ENCODE assay signal across 28 cellular contexts in the genomic region with DNA sequence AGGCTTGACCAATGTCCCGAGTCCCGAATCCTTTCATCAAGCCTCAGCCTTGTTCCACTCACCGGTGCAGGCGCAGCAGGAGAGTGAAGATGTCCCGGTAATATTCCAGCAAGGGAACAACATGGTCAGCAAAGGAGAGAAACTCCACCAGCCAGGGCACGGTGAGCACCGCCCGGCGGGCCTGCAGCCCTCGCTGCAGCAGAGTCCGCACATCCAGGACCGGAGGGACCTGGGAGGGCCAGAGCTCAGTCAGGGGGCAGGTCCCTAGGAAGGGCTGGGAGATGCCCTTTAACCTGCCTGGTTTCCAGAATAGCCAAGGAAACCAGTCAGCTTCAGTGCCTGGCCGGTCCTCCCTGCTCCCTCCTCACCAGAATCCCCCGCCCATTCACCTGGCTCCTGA.
"Had no signal": no experiment of that assay in that cellular context is flagged by ENCODE, and none has a peak within 500 bp of the region (broad histone marks: within the 10 kb centered on the region; RNA-seq: fewer than 3 reads in every experiment).

No MANE protein-coding gene starts in this region.

- H3K9me3 Mint-ChIP-seq: naive thymus-derived CD4-positive, alpha-beta T cell; nephron; stimulated activated effector memory CD8-positive, alpha-beta T cell treated with anti-CD3 and anti-CD28 coated beads, Interleukin-12 subunit alpha, Interleukin-12 subunit beta, amount 100 ng/mL, for 72 hours had no signal

- H3K4me2 ChIP-seq: hepatocyte, smooth muscle cell had no signal

- H2AFZ ChIP-seq: hepatocyte had no signal

- H3K4me3 Mint-ChIP-seq: naive thymus-derived CD4-positive, alpha-beta T cell; nephron; stimulated activated effector memory CD8-positive, alpha-beta T cell treated with anti-CD3 and anti-CD28 coated beads, Interleukin-12 subunit alpha, Interleukin-12 subunit beta, amount 100 ng/mL, for 72 hours had no signal

- H3K27ac ChIP-seq: coronary artery, esophagus muscularis mucosa, foreskin keratinocyte, heart left ventricle, hepatocyte, pancreas, stomach, thyroid gland, vagina had no signal

- ATAC-seq: foreskin keratinocyte; gastroesophageal sphincter; heart left ventricle; left lobe of liver; naive thymus-derived CD4-positive, alpha-beta T cell; pancreas; sciatic nerve; stimulated activated effector memory CD8-positive, alpha-beta T cell treated with anti-CD3 and anti-CD28 coated beads, Interleukin-12 subunit alpha, Interleukin-12 subunit beta, amount 100 ng/mL, for 72 hours had no signal

- H3K9me3 ChIP-seq: esophagus muscularis mucosa, gastroesophageal sphincter, heart left ventricle, pancreas, stomach, thyroid gland, vagina had no signal

- DNase-seq: dermis blood vessel endothelial cell; effector memory CD4-positive, alpha-beta T cell; foreskin keratinocyte; heart left ventricle; kidney; mesenchymal stem cell; midbrain; naive thymus-derived CD4-positive, alpha-beta T cell; nucleus accumbens; pancreas; stimulated activated CD4-positive, alpha-beta T cell treated with anti-CD3 and anti-CD28 coated beads, Interleukin-12 subunit alpha, Interleukin-12 subunit beta, amount 100 ng/mL, for 4 hours; stimulated activated CD4-positive, alpha-beta T cell treated with anti-CD3 and anti-CD28 coated beads, Interleukin-1b, Interleukin-23, amount 100 ng/mL, for 48 hours; stimulated activated CD4-positive, alpha-beta T cell treated with anti-CD3 and anti-CD28 coated beads, Interleukin-4, amount 100 ng/mL, for 24 hours; stimulated activated naive CD4-positive, alpha-beta T cell treated with Interleukin-2 at 50 U/mL for 16 hours; stomach; thyroid gland; trophoblast cell had no signal

- FAIRE-seq: endothelial cell of umbilical vein, kidney, pancreas had no signal

- H3K27ac Mint-ChIP-seq: nephron had no signal

- H3K4me1 ChIP-seq: foreskin keratinocyte, pancreas had no signal

- H3K27me3 ChIP-seq: esophagus muscularis mucosa, foreskin keratinocyte, gastroesophageal sphincter, heart left ventricle, hepatocyte, pancreas, stomach, thyroid gland, vagina had no signal

- H3K27me3 Mint-ChIP-seq: naive thymus-derived CD4-positive, alpha-beta T cell had no signal

- H3K4me3 ChIP-seq: coronary artery, esophagus muscularis mucosa, gastroesophageal sphincter, heart left ventricle, hepatocyte, pancreas, smooth muscle cell, stomach, thyroid gland, vagina had no signal
